6 cellular contexts compared by ENCODE assay signal in genomic region chr21:15182731-15183130, GRCh38.
"Had no signal": no experiment of that assay in that cellular context is flagged by ENCODE, and none has a peak within 500 bp of the region (broad histone marks: within the 10 kb centered on the region; RNA-seq: fewer than 3 reads in every experiment).

No MANE protein-coding gene starts in this region.

- DNase-seq: H9, HCEC 1CT, IMR-90, KG1 had no signal

- H3K4me3 Mint-ChIP-seq: GM23338, H9 had no signal

- H3K4me3 ChIP-seq: GM23338, K562 had no signal

- H3K4me1 Mint-ChIP-seq: GM23338, H9 had no signal

- ATAC-seq: GM23338, K562 had no signal

- H3K27ac Mint-ChIP-seq: GM23338, H9 had no signal
